In genomic region chr3:152405915-152406802, GRCh38 we compare ENCODE assay signal across 8 cellular contexts.
DNase-seq lines count a peak whose midpoint lies in the region; TF ChIP-seq lines count a peak whose summit lies in the region.

No MANE protein-coding gene starts in this region.

- no peak overlapping the region for H3K9ac ChIP-seq in duodenal mucosa (ENCODE audit: low read depth in 1 of 2, low read length in 2 of 2)

- H3K27ac Mint-ChIP-seq in osteocyte (ENCODE audit: unreplicated experiment) = peak overlapping the region; percentile 45

- peaks cover 11 to 28% of the 10 kb centered on the region in 2 donors for H3K4me1 ChIP-seq in duodenal mucosa (ENCODE audit: control insufficient read depth in 1 of 2, insufficient read depth in 2 of 2, low read length in 2 of 2)

- H3K36me3 Mint-ChIP-seq in osteocyte (ENCODE audit: unreplicated experiment) = peaks cover 1% of the 10 kb centered on the region

- H3K9me3 Mint-ChIP-seq in osteocyte (ENCODE audit: unreplicated experiment) = no peaks in the 10 kb centered on the region

- no peak overlapping the region for H3K4me3 Mint-ChIP-seq in osteocyte (ENCODE audit: unreplicated experiment)

- TF ChIP-seq CTCF in osteocyte (IDR thresholded peaks at IDR 0.05) = no peak

- no peaks in the 10 kb centered on the region for H3K36me3 ChIP-seq in duodenal mucosa (ENCODE audit: control insufficient read depth in 1 of 2, insufficient read depth in 2 of 2, low read length in 2 of 2)

- no peak overlapping the region for H3K4me3 ChIP-seq in duodenal mucosa (ENCODE audit: low read depth in 1 of 2, low read length in 2 of 2)

- H3K27ac ChIP-seq in duodenal mucosa (ENCODE audit: low read depth, low read length) = peak overlapping the region; percentile 53

- no peaks in the 10 kb centered on the region for H3K9me3 ChIP-seq in duodenal mucosa (ENCODE audit: control insufficient read depth in 1 of 2, low read length in 2 of 2)

- H3K27me3 ChIP-seq in duodenal mucosa (ENCODE audit: control insufficient read depth in 1 of 2, insufficient read depth in 2 of 2, low read length in 2 of 2) = no peaks in the 10 kb centered on the region

- DNase-seq in DMS79 (lab: John Stamatoyannopoulos, UW) (peak; percentile 35), NCI-H2171 (lab: John Stamatoyannopoulos, UW) (peak; percentile 51), osteocyte (ENCODE audit: extremely low spot score, unreplicated experiment) (no peak), SK-N-DZ (ENCODE audit: low spot score) (no peak), NCI-H345 (lab: John Stamatoyannopoulos, UW) (no peak), NCI-H446 (lab: John Stamatoyannopoulos, UW) (no peak), amygdala (lab: John Stamatoyannopoulos, UW) (no peak)

- H3K27me3 Mint-ChIP-seq in osteocyte (ENCODE audit: unreplicated experiment) = no peaks in the 10 kb centered on the region

- H3K4me1 Mint-ChIP-seq in osteocyte (ENCODE audit: unreplicated experiment) = peaks cover 55% of the 10 kb centered on the region

Comparison
In these comparisons a context has a peak if more than half of its experiments do, and no peak if none do; other contexts are left out.
1. DNase-seq: peak in DMS79 (single experiment) and NCI-H2171 (single experiment); none in osteocyte (single experiment), SK-N-DZ (single experiment), NCI-H345 (single experiment), NCI-H446 (0 of 2) and amygdala (0 of 56).